In the genomic region with DNA sequence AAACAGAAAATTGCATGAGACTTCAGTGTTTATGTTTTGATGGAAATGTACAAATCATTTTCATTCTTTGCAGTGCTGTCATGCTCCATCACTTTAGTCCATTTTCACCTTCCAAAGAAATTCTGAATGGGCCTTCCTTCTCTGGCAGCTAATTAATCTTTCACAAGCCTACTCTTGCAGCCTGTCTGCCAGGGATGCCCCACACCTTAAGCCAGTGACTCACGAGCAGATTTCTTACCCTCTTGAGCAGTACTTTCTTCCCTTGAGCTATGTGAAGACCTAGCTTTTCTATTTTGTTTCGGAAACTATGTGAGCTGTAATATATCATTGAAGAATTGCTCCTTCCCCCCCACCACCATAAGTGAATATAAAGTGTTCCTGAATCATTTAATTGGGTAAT, we compare ENCODE assay signal across 18 cellular contexts.
A peak's percentile ranks its signal among the peaks of the same experiment; 100 is the strongest.
DNase-seq lines count a peak whose midpoint lies in the region; ATAC-seq, FAIRE-seq and TF ChIP-seq lines count a peak whose summit lies in the region.
"Had no signal": no experiment of that assay in that cellular context is flagged by ENCODE, and none has a peak within 500 bp of the region (broad histone marks: within the 10 kb centered on the region; RNA-seq: fewer than 3 reads in every experiment).

No MANE protein-coding gene starts in this region.

- no peaks in the 10 kb centered on the region for H3K4me1 Mint-ChIP-seq in activated CD4-positive, alpha-beta memory T cell treated with anti-CD3 and anti-CD28 coated beads for 36 hours (ENCODE audit: low read depth)
- H3K4me1 Mint-ChIP-seq: B cell; CD4-positive, CD25-positive, alpha-beta regulatory T cell had no signal

- no TSS peak for BruUV-seq in mammary epithelial cell (replicated peaks; lab: Mats Ljungman, UMichigan)

- 0% methylated on average over 2 of the region's 2 CpGs for WGBS in mammary epithelial cell (ENCODE audit: low coverage, missing lambda C conversion rate)

- H4K20me1 ChIP-seq in mammary epithelial cell (ENCODE audit: insufficient read depth, low read length) (no peaks in the 10 kb centered on the region), keratinocyte (ENCODE audit: control insufficient read depth, extremely low read depth, insufficient read depth, low read length) (no peaks in the 10 kb centered on the region)

- H3K27me3 Mint-ChIP-seq in activated CD4-positive, alpha-beta memory T cell treated with anti-CD3 and anti-CD28 coated beads for 36 hours, result no peaks in the 10 kb centered on the region
- H3K27me3 Mint-ChIP-seq: B cell; CD4-positive, CD25-positive, alpha-beta regulatory T cell had no signal

- H2AFZ ChIP-seq in mammary epithelial cell (ENCODE audit: low read depth, low read length) (peak overlapping the region; percentile 33), keratinocyte (ENCODE audit: control insufficient read depth, low read length) (peak overlapping the region; percentile 21)

- POLR2A ChIA-PET in activated CD4-positive, alpha-beta memory T cell treated with anti-CD3 and anti-CD28 coated beads for 36 hours (lab: Charles Lee), result no interaction called here

- no peaks in the 10 kb centered on the region for H3K9me3 ChIP-seq in mammary epithelial cell (replicated peaks; ENCODE audit: insufficient read depth, low read length)
- no peaks in the 10 kb centered on the region for H3K9me3 ChIP-seq in keratinocyte (ENCODE audit: control insufficient read depth, low read depth, low read length)

- peak; percentile 94 for FAIRE-seq in keratinocyte (lab: Jason Lieb, UNC)

- H3K9me1 ChIP-seq in keratinocyte (ENCODE audit: control insufficient read depth, extremely low read depth, insufficient read depth, low read length), result no peaks in the 10 kb centered on the region

- no peaks in the 10 kb centered on the region for H3K36me3 Mint-ChIP-seq in activated CD4-positive, alpha-beta memory T cell treated with anti-CD3 and anti-CD28 coated beads for 36 hours
- H3K36me3 Mint-ChIP-seq: CD4-positive, CD25-positive, alpha-beta regulatory T cell had no signal

- no peak overlapping the region for H3K9ac ChIP-seq in mammary epithelial cell (ENCODE audit: insufficient read depth, low read length)
- H3K9ac ChIP-seq in keratinocyte (ENCODE audit: control insufficient read depth, extremely low read depth, insufficient read depth, low read length), result no peak overlapping the region
- H3K9ac ChIP-seq: KMS-11 had no signal

- H3K36me3 ChIP-seq in mammary epithelial cell (ENCODE audit: insufficient read depth, low read length) (no peaks in the 10 kb centered on the region), keratinocyte (ENCODE audit: control insufficient read depth in 2 of 2, extremely low read depth in 1 of 2, insufficient read depth in 2 of 2, low read length in 2 of 2) (no peaks in the 10 kb centered on the region)

- H3K4me1 ChIP-seq in mammary epithelial cell (ENCODE audit: insufficient read depth, low read length), result peaks cover 10% of the 10 kb centered on the region
- peaks cover 10% of the 10 kb centered on the region for H3K4me1 ChIP-seq in keratinocyte (ENCODE audit: control insufficient read depth, extremely low read depth, insufficient read depth, low read length)

- DNase-seq in EH (ENCODE audit: low read depth), result peak; percentile 15
- DNase-seq in NCI-H226, result peak; percentile 67
- peak; percentile 57 for DNase-seq in mammary epithelial cell
- DNase-seq in keratinocyte (ENCODE audit: low read depth, low spot score), result peak; percentile 5
- DNase-seq in SK-N-DZ (ENCODE audit: low spot score), result no peak
- DNase-seq in activated CD4-positive, alpha-beta memory T cell treated with anti-CD3 and anti-CD28 coated beads for 36 hours, result no peak
- DNase-seq in LoVo (ENCODE audit: low spot score), result no peak
- DNase-seq: CD4-positive, CD25-positive, alpha-beta regulatory T cell; DMS79; MM.1S; NCI-H1105; NCI-H1694; NCI-H345; NCI-H69 had no signal

- dilution Hi-C loops in mammary epithelial cell (cut with HindIII; ENCODE audit: low sequenced_read_pairs), result no loop called here
- dilution Hi-C loops in keratinocyte (cut with MboI; ENCODE audit: extremely low pct_ligation_motif_present, low sequenced_read_pairs), result no loop called here

- no peak overlapping the region for H3K4me3 ChIP-seq in mammary epithelial cell (replicated peaks in 1 of 3; ENCODE audit: insufficient read depth in 1 of 3, low read depth in 2 of 3, low read length in 3 of 3)
- no peak overlapping the region for H3K4me3 ChIP-seq in keratinocyte (ENCODE audit: control insufficient read depth in 2 of 3, extremely low read depth in 1 of 3, insufficient read depth in 2 of 3, low read depth in 1 of 3, low read length in 3 of 3)

- no peaks in the 10 kb centered on the region for H3K9me3 Mint-ChIP-seq in activated CD4-positive, alpha-beta memory T cell treated with anti-CD3 and anti-CD28 coated beads for 36 hours

- CTCF ChIA-PET in mammary epithelial cell (lab: Charles Lee; ENCODE audit: low non-redundant PET), result no interaction called here
- CTCF ChIA-PET in activated CD4-positive, alpha-beta memory T cell treated with anti-CD3 and anti-CD28 coated beads for 36 hours (lab: Charles Lee), result no interaction called here

- intact Hi-C loops in mammary epithelial cell (cut with micrococcal nuclease), result no loop called here
- intact Hi-C loops in activated CD4-positive, alpha-beta memory T cell treated with anti-CD3 and anti-CD28 coated beads for 36 hours (cut with micrococcal nuclease), result no loop called here

- TF ChIP-seq CTCF in mammary epithelial cell (conservative IDR thresholded peaks at IDR 0.05 in 1 of 2, IDR thresholded peaks at IDR 0.05 in 1 of 2; ENCODE audit: extremely low read depth in 1 of 2, insufficient read depth in 1 of 2, low read depth in 1 of 2, low read length in 2 of 2), result no peak
- no peak for TF ChIP-seq CTCF in keratinocyte (optimal IDR thresholded peaks at IDR 0.05 in 1 of 3, IDR thresholded peaks at IDR 0.05 in 1 of 3, conservative IDR thresholded peaks at IDR 0.05 in 1 of 3; ENCODE audit: extremely low read depth in 1 of 3, insufficient read depth in 2 of 3, low read length in 3 of 3)

- no peaks in the 10 kb centered on the region for H3K79me2 ChIP-seq in mammary epithelial cell (ENCODE audit: insufficient read depth, low read length)
- no peaks in the 10 kb centered on the region for H3K79me2 ChIP-seq in keratinocyte (ENCODE audit: control insufficient read depth, insufficient read depth, low read length)

- no peak overlapping the region for H3K4me3 Mint-ChIP-seq in activated CD4-positive, alpha-beta memory T cell treated with anti-CD3 and anti-CD28 coated beads for 36 hours
- H3K4me3 Mint-ChIP-seq: B cell; CD4-positive, CD25-positive, alpha-beta regulatory T cell had no signal

- no peak for ATAC-seq in HG03520 (IDR thresholded peaks at IDR 0.05; ENCODE audit: unreplicated experiment)
- ATAC-seq: HCT116 had no signal

- H3K4me2 ChIP-seq in mammary epithelial cell (ENCODE audit: insufficient read depth, low read depth, low read length) (peak overlapping the region; percentile 35), keratinocyte (ENCODE audit: control insufficient read depth, extremely low read depth, insufficient read depth, low read depth, low read length) (peak overlapping the region; percentile 18)
- H3K4me2 ChIP-seq: KMS-11 had no signal

- in situ Hi-C loops in mammary epithelial cell (cut with MboI; ENCODE audit: low sequenced_read_pairs in 2 of 2), result no loop called here

- H3K27ac ChIP-seq in mammary epithelial cell (ENCODE audit: insufficient read depth, low read depth, low read length) (no peak overlapping the region), keratinocyte (ENCODE audit: control insufficient read depth, insufficient read depth, low read length) (no peak overlapping the region)
- H3K27ac ChIP-seq: KMS-11 had no signal

- no peaks in the 10 kb centered on the region for H3K27me3 ChIP-seq in mammary epithelial cell (ENCODE audit: insufficient read depth, low read length)
- no peaks in the 10 kb centered on the region for H3K27me3 ChIP-seq in keratinocyte (ENCODE audit: control insufficient read depth, extremely low read depth, insufficient read depth, low read length)

- H3K27ac Mint-ChIP-seq in activated CD4-positive, alpha-beta memory T cell treated with anti-CD3 and anti-CD28 coated beads for 36 hours, result no peak overlapping the region
- H3K27ac Mint-ChIP-seq: B cell; CD4-positive, CD25-positive, alpha-beta regulatory T cell had no signal

Comparison
In these comparisons a context has a peak if more than half of its experiments do, and no peak if none do; other contexts are left out.
1. DNase-seq: peak in EH (single experiment), NCI-H226 (single experiment), mammary epithelial cell (single experiment) and keratinocyte (single experiment); none in SK-N-DZ (single experiment), activated CD4-positive, alpha-beta memory T cell treated with anti-CD3 and anti-CD28 coated beads for 36 hours (single experiment) and LoVo (single experiment).